In genomic region chr15:31344266-31344665, GRCh38 we compare ENCODE assay signal across 10 cellular contexts. TPM values are rescaled to one million over a fixed set of nuclear protein-coding genes. Genes with fewer than 3 reads are reported as not detected.
DNase-seq lines count a peak whose midpoint lies in the region; ATAC-seq and FAIRE-seq lines count a peak whose summit lies in the region.
"Had no signal": no experiment of that assay in that cellular context is flagged by ENCODE, and none has a peak within 500 bp of the region (broad histone marks: within the 10 kb centered on the region; RNA-seq: fewer than 3 reads in every experiment).

No MANE protein-coding gene starts in this region.

- in situ Hi-C loops in G401 (cut with HindIII; ENCODE audit: low sequenced_read_pairs): no loop called here

- peak overlapping the region; percentile 97 for H3K27ac Mint-ChIP-seq in activated CD4-positive, alpha-beta memory T cell treated with anti-CD3 and anti-CD28 coated beads, Interleukin-2, amount 10 ng/mL, durations not matched to agents 7 days and 5 days

- 26 to 47% (median 28%) methylated on average over 4 of the region's 4 CpGs for WGBS in small intestine, 3 donors

- H3K36me3 ChIP-seq in small intestine (ENCODE audit: control insufficient read depth in 2 of 2, insufficient read depth in 2 of 2, low read length in 2 of 2): no peaks in the 10 kb centered on the region
- H3K36me3 ChIP-seq: prostate gland had no signal

- H3K4me1 Mint-ChIP-seq in activated CD4-positive, alpha-beta memory T cell treated with anti-CD3 and anti-CD28 coated beads, Interleukin-2, amount 10 ng/mL, durations not matched to agents 7 days and 5 days: peaks cover 100% of the 10 kb centered on the region

- intact Hi-C loops in left ventricle myocardium superior (cut with micrococcal nuclease): no loop called here

- H3K4me3 ChIP-seq in small intestine (ENCODE audit: low read depth in 1 of 2, low read length in 2 of 2): no peak overlapping the region
- H3K4me3 ChIP-seq: prostate gland had no signal

- POLR2A ChIA-PET in activated CD4-positive, alpha-beta memory T cell treated with anti-CD3 and anti-CD28 coated beads, Interleukin-2, amount 10 ng/mL, durations not matched to agents 7 days and 5 days (lab: Charles Lee): interaction anchor here (1.4 to 21.7 kb wide), 5 partner anchors 11 to 91 kb away, joined by 4 to 374 read pairs (median 55); partner anchors contain the start of gene KLF13

- H3K4me1 ChIP-seq in small intestine (ENCODE audit: control insufficient read depth in 2 of 2, insufficient read depth in 1 of 2, low read depth in 1 of 2, low read length in 1 of 2): peaks cover 32 to 44% of the 10 kb centered on the region in 2 donors

- CTCF ChIA-PET in activated CD4-positive, alpha-beta memory T cell treated with anti-CD3 and anti-CD28 coated beads, Interleukin-2, amount 10 ng/mL, durations not matched to agents 7 days and 5 days (lab: Charles Lee): interaction anchor here (0.8 to 1.5 kb wide), 2 partner anchors 17 to 144 kb away, joined by 4 to 6 read pairs; no protein-coding TSS in a partner anchor

- H3K27me3 Mint-ChIP-seq in activated CD4-positive, alpha-beta memory T cell treated with anti-CD3 and anti-CD28 coated beads, Interleukin-2, amount 10 ng/mL, durations not matched to agents 7 days and 5 days: no peaks in the 10 kb centered on the region

- ATAC-seq in left ventricle myocardium superior (peak; percentile 44), GM19395 (IDR thresholded peaks at IDR 0.05; ENCODE audit: unreplicated experiment) (no peak), GM19452 (IDR thresholded peaks at IDR 0.05; ENCODE audit: unreplicated experiment) (no peak), HG03045 (IDR thresholded peaks at IDR 0.05; ENCODE audit: unreplicated experiment) (no peak)

- H3K27me3 ChIP-seq in small intestine (ENCODE audit: control insufficient read depth in 2 of 2, insufficient read depth in 2 of 2, low read length in 2 of 2): no peaks in the 10 kb centered on the region

- no peak for FAIRE-seq in small intestine (lab: Jason Lieb, UNC)

- H3K4me3 Mint-ChIP-seq in activated CD4-positive, alpha-beta memory T cell treated with anti-CD3 and anti-CD28 coated beads, Interleukin-2, amount 10 ng/mL, durations not matched to agents 7 days and 5 days: peak overlapping the region; percentile 89

- H3K36me3 Mint-ChIP-seq in activated CD4-positive, alpha-beta memory T cell treated with anti-CD3 and anti-CD28 coated beads, Interleukin-2, amount 10 ng/mL, durations not matched to agents 7 days and 5 days (ENCODE audit: low read depth): peaks cover 52% of the 10 kb centered on the region

- no peaks in the 10 kb centered on the region for H3K9me3 Mint-ChIP-seq in activated CD4-positive, alpha-beta memory T cell treated with anti-CD3 and anti-CD28 coated beads, Interleukin-2, amount 10 ng/mL, durations not matched to agents 7 days and 5 days

- peak overlapping the region; percentile 93 to 94 for H3K27ac ChIP-seq in small intestine (ENCODE audit: low read depth in 1 of 2, low read length in 1 of 2)
- H3K27ac ChIP-seq: prostate gland had no signal

- DNase-seq in G401 (ENCODE audit: low spot score) (peak; percentile 55), left ventricle myocardium superior (no peak), small intestine (no peak), HCEC 1CT (no peak)
- no peak for DNase-seq in activated CD4-positive, alpha-beta memory T cell treated with anti-CD3 and anti-CD28 coated beads, Interleukin-2, amount 10 ng/mL, durations not matched to agents 7 days and 5 days
- DNase-seq: NCI-H524 treated with DMSO at 0.1 percent for 48 hours had no signal

- H3K9me3 ChIP-seq in small intestine (ENCODE audit: control insufficient read depth, low read depth): no peaks in the 10 kb centered on the region
- H3K9me3 ChIP-seq: prostate gland had no signal

RNA-seq across cellular contexts. Expression of gene KLF13, which starts 17.6 kb away (rescaled TPM):
- total RNA-seq in G401 (2014; rRNA removed; shearing (Covaris generic)): 7.6 and 14.2 TPM in 2 replicates
- 100 to 1,000 TPM; 199 TPM for total RNA-seq in activated CD4-positive, alpha-beta memory T cell treated with anti-CD3 and anti-CD28 coated beads, Interleukin-2, amount 10 ng/mL, durations not matched to agents 7 days and 5 days
- total RNA-seq in left ventricle myocardium superior: 85.3 TPM
- 10 to 100 TPM; 50.6 to 61.3 (median 51.9) TPM for polyA plus RNA-seq in small intestine
